ENCODE assay signal across 1 cellular context in the genomic region with DNA sequence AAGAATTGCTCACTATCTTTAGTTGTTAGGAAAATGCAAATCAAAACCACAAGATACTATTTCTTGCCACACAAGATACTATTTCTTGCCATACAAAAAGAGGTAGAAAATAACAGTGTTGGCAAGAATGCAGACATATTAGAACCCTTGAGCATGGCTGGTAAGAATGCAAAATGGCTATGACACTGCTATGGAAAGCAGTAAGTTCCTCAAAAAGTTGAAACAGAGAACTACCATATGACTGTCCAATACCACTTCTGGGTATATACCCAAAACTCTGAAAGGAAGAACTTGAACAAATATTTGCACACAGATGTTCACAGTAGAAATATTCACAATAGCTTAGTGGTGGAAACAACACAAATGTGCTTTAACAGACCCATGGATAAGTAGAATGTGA.
TF ChIP-seq lines count a peak whose summit lies in the region.

No MANE protein-coding gene starts in this region.

TF ChIP-seq in endothelial cell of umbilical vein, 7 proteins besides CTCF, POLR2A, EP300 and RAD21:
- TF ChIP-seq JUN (IDR thresholded peaks at IDR 0.05; ENCODE audit: borderline replicate concordance, insufficient read depth, insufficient read length, low read depth) (no peak), GATA2 (IDR thresholded peaks at IDR 0.05; ENCODE audit: insufficient read depth, insufficient read length, low read depth, low read length) (no peak), POLR2AphosphoS5 (IDR thresholded peaks at IDR 0.05; ENCODE audit: insufficient read depth, low read depth, low read length) (no peak), FOS (IDR thresholded peaks at IDR 0.05; ENCODE audit: borderline replicate concordance, insufficient read depth, low read length) (no peak), EZH2 (IDR thresholded peaks at IDR 0.05; ENCODE audit: borderline replicate concordance, low read depth, low read length, severe bottlenecking) (no peak), MYC (IDR thresholded peaks at IDR 0.05; ENCODE audit: low read depth, low read length) (no peak)
- TF ChIP-seq, protein P1, sequence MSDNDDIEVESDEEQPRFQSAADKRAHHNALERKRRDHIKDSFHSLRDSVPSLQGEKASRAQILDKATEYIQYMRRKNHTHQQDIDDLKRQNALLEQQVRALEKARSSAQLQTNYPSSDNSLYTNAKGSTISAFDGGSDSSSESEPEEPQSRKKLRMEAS (IDR thresholded peaks at IDR 0.05; ENCODE audit: insufficient read depth, insufficient read length), result no peak
TF ChIP-seq in endothelial cell of umbilical vein: peak in this region for 0.
